8 cellular contexts compared by ENCODE assay signal in the genomic region with DNA sequence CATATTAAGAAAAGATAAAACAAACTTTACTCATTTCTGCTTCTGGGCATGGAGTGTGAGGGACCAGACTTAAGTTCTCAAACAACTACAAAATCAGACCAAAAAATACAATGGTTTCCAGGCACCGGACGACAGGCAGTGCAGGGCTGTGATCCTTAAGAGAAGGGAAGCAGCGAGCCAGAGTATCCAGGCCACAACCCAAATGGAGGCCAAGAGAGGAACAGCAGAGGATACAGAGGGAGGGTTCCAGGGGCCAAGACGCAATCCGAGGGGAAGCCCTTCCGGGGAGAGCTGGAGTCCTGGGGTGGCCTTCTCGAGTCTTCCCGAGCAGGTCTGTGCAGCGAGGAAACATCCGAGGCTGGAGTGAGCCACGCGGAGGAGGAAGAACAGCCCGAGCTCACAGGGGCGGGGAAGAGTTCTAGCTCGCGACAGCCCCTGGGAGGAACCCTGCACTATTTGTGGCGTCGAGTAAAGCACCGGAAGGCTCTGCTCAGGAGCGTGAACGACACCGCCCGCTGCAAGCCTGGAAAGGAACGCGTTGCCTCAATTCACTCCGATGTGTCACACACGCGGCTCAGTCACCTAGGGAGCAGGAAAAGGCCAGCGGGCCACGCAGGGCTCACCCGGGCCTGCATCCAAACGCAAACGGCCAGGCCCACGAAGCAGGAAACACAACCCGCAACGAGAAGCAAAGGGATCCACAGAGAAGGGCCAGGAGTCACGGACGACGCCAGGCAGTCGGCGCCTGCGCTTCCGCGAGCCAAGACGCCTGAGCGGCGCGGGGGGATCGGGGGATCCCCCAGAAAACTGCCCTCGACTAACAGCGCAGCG. TPM values are rescaled to one million over a fixed set of nuclear protein-coding genes. Genes with fewer than 3 reads are reported as not detected.
DNase-seq lines count a peak whose midpoint lies in the region; ATAC-seq and TF ChIP-seq lines count a peak whose summit lies in the region.

No MANE protein-coding gene starts in this region.

- H3K4me2 ChIP-seq in neuronal stem cell (ENCODE audit: insufficient read depth, low read length, poor library complexity, severe bottlenecking) = peak overlapping the region; percentile 77

- TF ChIP-seq CTCF in esophagus squamous epithelium (IDR thresholded peaks at IDR 0.05) = no peak

- peak overlapping the region; percentile 95 for H3K18ac ChIP-seq in neuronal stem cell (ENCODE audit: low read length)

- intact Hi-C loops in esophagus squamous epithelium (cut with DNase I) = no loop called here

- H2BK12ac ChIP-seq in neuronal stem cell (ENCODE audit: low read length) = no peak overlapping the region

- peak overlapping the region; percentile 25 for H2BK15ac ChIP-seq in neuronal stem cell (ENCODE audit: low read length)

- H3K4me1 ChIP-seq in SJSA1 (replicated peaks) (peaks cover 17% of the 10 kb centered on the region), esophagus squamous epithelium (peaks cover 6 to 33% (median 14%) of the 10 kb centered on the region in 3 donors), neuronal stem cell (ENCODE audit: control insufficient read depth in 2 of 2, insufficient read depth in 1 of 2, low read depth in 1 of 2, low read length in 2 of 2) (peaks cover 1 to 8% of the 10 kb centered on the region in 2 donors)

- H3K9me3 Mint-ChIP-seq in activated T-cell treated with anti-CD3 and anti-CD28 coated beads, Interleukin-2, amount 50 U/mL, for 4 hours = peaks cover 8% of the 10 kb centered on the region

- ATAC-seq in activated T-cell treated with anti-CD3 and anti-CD28 coated beads, Interleukin-2, amount 50 U/mL, for 4 hours = peak in 1 of 2 donors; percentile 6
- no peak for ATAC-seq in HG02973 (IDR thresholded peaks at IDR 0.05; ENCODE audit: unreplicated experiment)

- TF ChIP-seq POLR2A in esophagus squamous epithelium (IDR thresholded peaks at IDR 0.05) = no peak

- H3K23ac ChIP-seq in neuronal stem cell (ENCODE audit: low read depth, low read length, poor library complexity) = peak overlapping the region; percentile 92

- peaks cover 5% of the 10 kb centered on the region for H3K79me1 ChIP-seq in neuronal stem cell (ENCODE audit: low read depth, low read length)

- peak overlapping the region; percentile 79 for H3K4ac ChIP-seq in neuronal stem cell (ENCODE audit: low read length)

- WGBS in esophagus squamous epithelium, 2 donors = 63 to 75% methylated on average over 26 to 39 of the region's 52 CpGs
- whole genome bisulfite sequencing in neuronal stem cell (ENCODE audit: extremely low coverage in 2 of 2, insufficient read length in 2 of 2, insufficient replicate concordance in 1 of 2), 2 donors = no CpG with 5 or more reads among the region's 52 CpGs

- H2BK5ac ChIP-seq in neuronal stem cell (ENCODE audit: low read length) = peak overlapping the region; percentile 66

- H3K36me3 Mint-ChIP-seq in activated T-cell treated with anti-CD3 and anti-CD28 coated beads, Interleukin-2, amount 50 U/mL, for 4 hours (ENCODE audit: insufficient read depth) = no peaks in the 10 kb centered on the region

- H3K27me3 Mint-ChIP-seq in activated T-cell treated with anti-CD3 and anti-CD28 coated beads, Interleukin-2, amount 50 U/mL, for 4 hours (ENCODE audit: low read depth) = peaks cover 18% of the 10 kb centered on the region

- H3K4me3 ChIP-seq in SJSA1 (peak overlapping the region; percentile 68), esophagus squamous epithelium (peak overlapping the region; percentile 65 to 98 (median 75)), neuronal stem cell (ENCODE audit: low read length in 2 of 2) (peak overlapping the region; percentile 77 to 79)

- H3K27ac ChIP-seq in SJSA1 (no peak overlapping the region), esophagus squamous epithelium (peak overlapping the region; percentile 73 to 90 (median 88)), neuronal stem cell (replicated peaks; ENCODE audit: low read length) (no peak overlapping the region)

- H4K8ac ChIP-seq in neuronal stem cell (ENCODE audit: low read depth, low read length) = peak overlapping the region; percentile 84

- peak overlapping the region; percentile 44 for H2BK120ac ChIP-seq in neuronal stem cell (ENCODE audit: low read depth, low read length)

- H2AFZ ChIP-seq in neuronal stem cell (ENCODE audit: low read length) = peak overlapping the region; percentile 98

- no peak overlapping the region for H3K9ac ChIP-seq in neuronal stem cell (ENCODE audit: low read depth, low read length, poor library complexity)

- H3K27me3 ChIP-seq in SJSA1 (replicated peaks) (no peaks in the 10 kb centered on the region; the same call in 1 of the 2 replicates), esophagus squamous epithelium (no peaks in the 10 kb centered on the region), neuronal stem cell (ENCODE audit: control insufficient read depth in 3 of 3, insufficient read depth in 3 of 3, low read depth in 1 of 3, low read length in 3 of 3) (peaks cover 0 to 4% (median 0%) of the 10 kb centered on the region in 3 experiments)

- no peak for DNase-seq in activated T-cell treated with anti-CD3 and anti-CD28 coated beads, Interleukin-2, amount 50 U/mL, for 4 hours
- no peak for DNase-seq in activated T-cell treated with anti-CD3 and anti-CD28 coated beads for 4 hours
- DNase-seq in SJSA1 (ENCODE audit: low read depth in 1 of 2, low spot score in 2 of 2) = no peak
- DNase-seq in esophagus squamous epithelium (lab: John Stamatoyannopoulos, UW) = no peak
- DNase-seq in neuronal stem cell (ENCODE audit: low spot score) = no peak
- DNase-seq in NCI-H128 (lab: John Stamatoyannopoulos, UW; ENCODE audit: unreplicated experiment) = no peak
- no peak for DNase-seq in NCI-H2171 (lab: John Stamatoyannopoulos, UW)

- H3K4me1 Mint-ChIP-seq in activated T-cell treated with anti-CD3 and anti-CD28 coated beads, Interleukin-2, amount 50 U/mL, for 4 hours (ENCODE audit: low read depth) = peaks cover 11% of the 10 kb centered on the region

- peak overlapping the region; percentile 99 for H2AK5ac ChIP-seq in neuronal stem cell (ENCODE audit: low read depth, low read length)

- peak overlapping the region; percentile 39 for H3K14ac ChIP-seq in neuronal stem cell (ENCODE audit: low read length)

- H4K91ac ChIP-seq in neuronal stem cell (ENCODE audit: low read depth, low read length, poor library complexity) = peak overlapping the region; percentile 48

- peak overlapping the region; percentile 75 for H3K4me3 Mint-ChIP-seq in activated T-cell treated with anti-CD3 and anti-CD28 coated beads, Interleukin-2, amount 50 U/mL, for 4 hours

- peaks cover 14% of the 10 kb centered on the region for H3K9me3 ChIP-seq in SJSA1 (replicated peaks)
- H3K9me3 ChIP-seq in esophagus squamous epithelium = peaks cover 0 to 10% (median 7%) of the 10 kb centered on the region in 3 donors
- peaks cover 7 to 10% of the 10 kb centered on the region in 2 donors for H3K9me3 ChIP-seq in neuronal stem cell (replicated peaks in 1 of 2; ENCODE audit: control insufficient read depth in 2 of 2, insufficient read depth in 1 of 2, low read depth in 1 of 2, low read length in 2 of 2)

- H3K36me3 ChIP-seq in SJSA1 = no peaks in the 10 kb centered on the region; the same call in 1 of the 2 replicates
- no peaks in the 10 kb centered on the region for H3K36me3 ChIP-seq in esophagus squamous epithelium
- peaks cover 0 to 2% of the 10 kb centered on the region in 2 donors for H3K36me3 ChIP-seq in neuronal stem cell (replicated peaks in 1 of 2; ENCODE audit: control insufficient read depth in 2 of 2, insufficient read depth in 2 of 2, low read length in 2 of 2)

RNA-seq across cellular contexts. Expression of a gene that starts 0.9 kb away (rescaled TPM):
- total RNA-seq in activated T-cell treated with anti-CD3 and anti-CD28 coated beads, Interleukin-2, amount 50 U/mL, for 4 hours = under 1 TPM; 0.13 to 0.43 (median 0.24) TPM
- total RNA-seq in SJSA1 (2014; rRNA removed; shearing (Covaris generic)) = 0.18 TPM in 1 of 2 replicates, not detected in the other
- total RNA-seq in esophagus squamous epithelium = 1 to 10 TPM in 1 of 4 donors, under 1 TPM in 2, not detected in 1; 0.64 to 1.7 (median 0.66) TPM
- polyA plus RNA-seq in neuronal stem cell (2013, experiment 1 of 2) = 4.8 TPM
- 5.2 TPM for polyA plus RNA-seq in neuronal stem cell (2013, experiment 2 of 2)

Comparison
In these comparisons a context has a peak if more than half of its experiments do, and no peak if none do; other contexts are left out.
1. H3K27ac ChIP-seq: peak in esophagus squamous epithelium (4 of 4); none in SJSA1 (single experiment) and neuronal stem cell (single experiment).
2. Peak in every context shown above with its lines, with median percentiles within 50 percentile points of each other: H3K4me3 ChIP-seq.